Comparison of ENCODE assay signal across 25 cellular contexts in genomic region chr12:120668091-120668796, GRCh38. TPM values are rescaled to one million over a fixed set of nuclear protein-coding genes. Genes with fewer than 3 reads are reported as not detected.
A peak's percentile ranks its signal among the peaks of the same experiment; 100 is the strongest.
DNase-seq lines count a peak whose midpoint lies in the region; ATAC-seq, FAIRE-seq and TF ChIP-seq lines count a peak whose summit lies in the region.
"Had no signal": no experiment of that assay in that cellular context is flagged by ENCODE, and none has a peak within 500 bp of the region (broad histone marks: within the 10 kb centered on the region; RNA-seq: fewer than 3 reads in every experiment).

No MANE protein-coding gene starts in this region.

- POLR2A ChIA-PET in WTC11 (lab: Charles Lee) = no interaction called here

- TF ChIP-seq POLR2A in H54 (IDR thresholded peaks at IDR 0.05; ENCODE audit: low read depth, low read length) = no peak

- H3K27ac ChIP-seq in kidney (ENCODE audit: low read depth in 2 of 2, low read length in 2 of 2) = no peak overlapping the region
- H3K27ac ChIP-seq: 22Rv1, esophagus muscularis mucosa, HL-60, SK-N-MC, upper lobe of left lung had no signal

- ATAC-seq in stimulated activated naive CD8-positive, alpha-beta T cell treated with anti-CD3 and anti-CD28 coated beads, Interleukin-15, Interleukin-2, amounts not matched to agents 100 U/mL and 50 U/mL, for 24 hours = no peak
- ATAC-seq in WTC11 = peak; percentile 76
- no peak for ATAC-seq in GM21526 (IDR thresholded peaks at IDR 0.05; ENCODE audit: low FRiP score, unreplicated experiment)
- ATAC-seq: CD8-positive, alpha-beta T cell; effector memory CD8-positive, alpha-beta T cell had no signal

- H3K4me3 ChIP-seq in kidney (ENCODE audit: low read length in 2 of 2) = no peak overlapping the region
- H3K4me3 ChIP-seq: esophagus muscularis mucosa, SK-N-MC, upper lobe of left lung had no signal

- CTCF ChIA-PET in WTC11 (lab: Charles Lee) = interaction anchor here (1.4 to 6.6 kb wide), 3 partner anchors 19 to 67 kb away, joined by 4 to 78 read pairs (median 10); no protein-coding TSS in a partner anchor

- no peak overlapping the region for H3K9ac ChIP-seq in kidney (ENCODE audit: low read length in 2 of 2)

- no peak for FAIRE-seq in kidney (lab: Jason Lieb, UNC)
- no peak for FAIRE-seq in H54 (lab: Jason Lieb, UNC)
- FAIRE-seq: islet of Langerhans had no signal

- no peak for DNase-seq in stimulated activated naive CD8-positive, alpha-beta T cell treated with anti-CD3 and anti-CD28 coated beads, Interleukin-15, Interleukin-2, amounts not matched to agents 100 U/mL and 50 U/mL, for 24 hours
- DNase-seq in WTC11 (ENCODE audit: low spot score) (no peak), kidney (peak; percentile 26), H54 (ENCODE audit: insufficient read length, low spot score) (no peak), progenitor cell of endocrine pancreas (ENCODE audit: low spot score, unreplicated experiment) (no peak)
- DNase-seq in stimulated activated CD4-positive, alpha-beta T cell treated with anti-CD3 and anti-CD28 coated beads, Interleukin-4, amount 100 ng/mL, for 1 hour = no peak
- DNase-seq: activated CD4-positive, alpha-beta T cell treated with anti-CD3 and anti-CD28 coated beads, Interleukin-2, amount 50 U/mL, for 1 hour; activated naive CD4-positive, alpha-beta T cell treated with anti-CD3 and anti-CD28 coated beads, Interleukin-2, amount 10 ng/mL, durations not matched to agents 7 days and 5 days; CD8-positive, alpha-beta T cell; effector memory CD8-positive, alpha-beta T cell; foreskin melanocyte; NCI-H2107; upper lobe of left lung had no signal

- H3K27ac Mint-ChIP-seq in stimulated activated naive CD8-positive, alpha-beta T cell treated with anti-CD3 and anti-CD28 coated beads, Interleukin-15, Interleukin-2, amounts not matched to agents 100 ng/mL and 50 ng/mL, for 24 hours = peak overlapping the region; percentile 23
- peak overlapping the region; percentile 64 for H3K27ac Mint-ChIP-seq in WTC11
- H3K27ac Mint-ChIP-seq in progenitor cell of endocrine pancreas = no peak overlapping the region
- H3K27ac Mint-ChIP-seq: activated naive CD4-positive, alpha-beta T cell treated with anti-CD3 and anti-CD28 coated beads, Interleukin-2, amount 10 ng/mL, durations not matched to agents 7 days and 5 days; CD8-positive, alpha-beta T cell; effector memory CD8-positive, alpha-beta T cell had no signal

- no peaks in the 10 kb centered on the region for H3K9me3 Mint-ChIP-seq in stimulated activated naive CD8-positive, alpha-beta T cell treated with anti-CD3 and anti-CD28 coated beads, Interleukin-15, Interleukin-2, amounts not matched to agents 100 ng/mL and 50 ng/mL, for 24 hours
- H3K9me3 Mint-ChIP-seq in WTC11 (no peaks in the 10 kb centered on the region), progenitor cell of endocrine pancreas (ENCODE audit: low read depth) (no peaks in the 10 kb centered on the region)
- H3K9me3 Mint-ChIP-seq: activated naive CD4-positive, alpha-beta T cell treated with anti-CD3 and anti-CD28 coated beads, Interleukin-2, amount 10 ng/mL, durations not matched to agents 7 days and 5 days; CD8-positive, alpha-beta T cell; effector memory CD8-positive, alpha-beta T cell; IgD-negative memory B cell; nephron had no signal

- no peaks in the 10 kb centered on the region for H3K9me3 ChIP-seq in kidney (ENCODE audit: control insufficient read depth in 1 of 2, low read length in 2 of 2)
- H3K9me3 ChIP-seq: esophagus muscularis mucosa, upper lobe of left lung had no signal

- H3K4me3 Mint-ChIP-seq in stimulated activated naive CD8-positive, alpha-beta T cell treated with anti-CD3 and anti-CD28 coated beads, Interleukin-15, Interleukin-2, amounts not matched to agents 100 ng/mL and 50 ng/mL, for 24 hours = no peak overlapping the region
- H3K4me3 Mint-ChIP-seq in WTC11 (peak overlapping the region; percentile 19), progenitor cell of endocrine pancreas (ENCODE audit: low read depth) (no peak overlapping the region)
- H3K4me3 Mint-ChIP-seq: activated naive CD4-positive, alpha-beta T cell treated with anti-CD3 and anti-CD28 coated beads, Interleukin-2, amount 10 ng/mL, durations not matched to agents 7 days and 5 days; CD8-positive, alpha-beta T cell; effector memory CD8-positive, alpha-beta T cell; nephron had no signal

- no peaks in the 10 kb centered on the region for H3K27me3 Mint-ChIP-seq in stimulated activated naive CD8-positive, alpha-beta T cell treated with anti-CD3 and anti-CD28 coated beads, Interleukin-15, Interleukin-2, amounts not matched to agents 100 ng/mL and 50 ng/mL, for 24 hours
- H3K27me3 Mint-ChIP-seq in WTC11 (ENCODE audit: low read depth) (no peaks in the 10 kb centered on the region), progenitor cell of endocrine pancreas (peaks cover 12% of the 10 kb centered on the region)

- no peaks in the 10 kb centered on the region for H3K36me3 Mint-ChIP-seq in stimulated activated naive CD8-positive, alpha-beta T cell treated with anti-CD3 and anti-CD28 coated beads, Interleukin-15, Interleukin-2, amounts not matched to agents 100 ng/mL and 50 ng/mL, for 24 hours (ENCODE audit: low read depth)
- H3K36me3 Mint-ChIP-seq in WTC11 (no peaks in the 10 kb centered on the region), progenitor cell of endocrine pancreas (ENCODE audit: insufficient read depth) (no peaks in the 10 kb centered on the region)
- H3K36me3 Mint-ChIP-seq: activated naive CD4-positive, alpha-beta T cell treated with anti-CD3 and anti-CD28 coated beads, Interleukin-2, amount 10 ng/mL, durations not matched to agents 7 days and 5 days; CD8-positive, alpha-beta T cell had no signal

- H3K4me1 Mint-ChIP-seq in stimulated activated naive CD8-positive, alpha-beta T cell treated with anti-CD3 and anti-CD28 coated beads, Interleukin-15, Interleukin-2, amounts not matched to agents 100 ng/mL and 50 ng/mL, for 24 hours (ENCODE audit: low read depth) = no peaks in the 10 kb centered on the region
- peaks cover 38% of the 10 kb centered on the region for H3K4me1 Mint-ChIP-seq in WTC11
- H3K4me1 Mint-ChIP-seq in progenitor cell of endocrine pancreas (ENCODE audit: low read depth) = no peaks in the 10 kb centered on the region
- H3K4me1 Mint-ChIP-seq: activated naive CD4-positive, alpha-beta T cell treated with anti-CD3 and anti-CD28 coated beads, Interleukin-2, amount 10 ng/mL, durations not matched to agents 7 days and 5 days had no signal

- H3K4me1 ChIP-seq in kidney (ENCODE audit: control insufficient read depth in 1 of 2, insufficient read depth in 1 of 2, low read depth in 1 of 2, low read length in 2 of 2) = peaks cover 0 to 2% of the 10 kb centered on the region in 2 donors
- H3K4me1 ChIP-seq: upper lobe of left lung had no signal

- no peak for TF ChIP-seq CTCF in WTC11 (IDR thresholded peaks at IDR 0.05)
- TF ChIP-seq CTCF in kidney (IDR thresholded peaks at IDR 0.05; ENCODE audit: borderline replicate concordance, extremely low read depth, insufficient read depth) = no peak
- no peak for TF ChIP-seq CTCF in progenitor cell of endocrine pancreas (IDR thresholded peaks at IDR 0.05; ENCODE audit: unreplicated experiment)

- H3K36me3 ChIP-seq in kidney (ENCODE audit: control insufficient read depth in 1 of 2, insufficient read depth in 2 of 2, low read length in 2 of 2) = no peaks in the 10 kb centered on the region
- H3K36me3 ChIP-seq: upper lobe of left lung had no signal

- intact Hi-C loops in kidney (cut with DNase I) = no loop called here

TF ChIP-seq in WTC11, 78 proteins besides CTCF, POLR2A, EP300 and RAD21:
- 0 out of 2 replicates have a peak, but pooled peaks have one; percentile 66 for TF ChIP-seq TEAD1 (CRISPR knock-in tag; IDR thresholded peaks at IDR 0.05)
- peak; percentile 58; the same call in 1 of the 2 replicates for TF ChIP-seq ETV6 (CRISPR knock-in tag; IDR thresholded peaks at IDR 0.05)
- no peak for TF ChIP-seq MLX (CRISPR knock-in tag; IDR thresholded peaks at IDR 0.05)

RNA-seq across cellular contexts. Expression of gene MLEC, which starts 18.7 kb away (rescaled TPM):
- 221 to 278 TPM (median 253 TPM) in 3 replicates for total RNA-seq in WTC11 (2021)
- 146 TPM for total RNA-seq in kidney
- polyA plus RNA-seq in kidney (ENCODE audit: insufficient read depth, low read depth, low replicate concordance) = 60.3 TPM
- total RNA-seq in progenitor cell of endocrine pancreas = 174 and 187 TPM in 2 replicates

RNA-seq across cellular contexts. Expression of gene CABP1, which starts 27.8 kb away (rescaled TPM):
- total RNA-seq in WTC11 (2021) (10.1 to 14.1 TPM (median 10.7 TPM) in 3 replicates), kidney (2.0 TPM), progenitor cell of endocrine pancreas (0.19 and 0.49 TPM in 2 replicates)
- polyA plus RNA-seq in kidney (ENCODE audit: insufficient read depth, low read depth, low replicate concordance) = 24.1 TPM
- total RNA-seq: CD8-positive, alpha-beta T cell; mononuclear cell; NCI-H460; T-helper 2 cell treated with Interferon-gamma antibody and Interleukin-4, amounts not matched to agents 100 ng/mL and 5 ng/mL, for 36 hours had no signal
- polyA plus RNA-seq: IgD-negative memory B cell had no signal

RNA-seq across cellular contexts. Expression of gene UNC119B, which starts 42.0 kb away (rescaled TPM):
- total RNA-seq in WTC11 (2021) (49.9 to 53.3 TPM (median 50.3 TPM) in 3 replicates), kidney (44.5 TPM), progenitor cell of endocrine pancreas (62.5 and 66.6 TPM in 2 replicates)
- 29.4 TPM for polyA plus RNA-seq in kidney (ENCODE audit: insufficient read depth, low read depth, low replicate concordance)

RNA-seq across cellular contexts. Expression of gene ACADS, which starts 57.4 kb away (rescaled TPM):
- 11.0 to 12.6 TPM (median 11.6 TPM) in 3 replicates for total RNA-seq in WTC11 (2021)
- total RNA-seq in kidney = 24.4 TPM
- polyA plus RNA-seq in kidney (ENCODE audit: insufficient read depth, low read depth, low replicate concordance) = 133 TPM
- total RNA-seq in progenitor cell of endocrine pancreas = 11.7 and 11.8 TPM in 2 replicates
